In the genomic region with DNA sequence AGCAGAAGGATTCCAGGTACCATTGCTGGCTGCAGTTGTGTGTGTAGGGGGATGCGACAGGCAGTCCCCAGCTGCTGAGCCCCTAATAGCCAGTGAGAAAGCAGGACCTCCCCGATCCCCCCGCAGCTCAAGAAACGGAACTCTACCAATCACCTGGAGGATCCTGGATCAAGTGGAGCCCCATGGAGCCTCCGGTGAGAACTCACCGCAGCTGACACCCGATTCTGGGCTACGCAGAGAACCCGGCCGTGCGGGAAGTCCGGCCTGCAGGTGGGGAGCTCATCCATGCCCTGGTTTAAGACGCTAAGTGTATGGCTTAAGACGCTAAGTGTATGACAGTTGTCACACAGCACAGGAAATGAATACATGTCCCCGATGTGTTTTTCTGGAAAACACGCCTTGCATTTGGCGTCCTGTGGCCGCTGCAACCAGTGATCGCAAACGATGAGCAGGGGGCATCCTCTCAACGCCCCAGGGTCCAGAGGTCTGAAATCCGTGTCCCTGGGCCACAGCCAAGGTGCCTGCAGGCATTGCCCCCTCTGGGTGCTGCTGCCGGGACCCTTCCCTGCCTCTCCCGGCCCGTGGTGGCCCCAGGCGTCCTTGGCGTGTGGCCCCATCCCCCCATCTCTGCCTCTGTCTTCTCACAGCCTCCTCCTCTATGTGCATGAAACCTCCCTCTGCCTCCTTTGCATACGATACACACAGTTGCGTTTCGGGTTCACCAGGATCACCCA, we compare ENCODE assay signal across 27 cellular contexts.
A peak's percentile ranks its signal among the peaks of the same experiment; 100 is the strongest.
DNase-seq lines count a peak whose midpoint lies in the region; ATAC-seq, FAIRE-seq and TF ChIP-seq lines count a peak whose summit lies in the region.
"Had no signal": no experiment of that assay in that cellular context is flagged by ENCODE, and none has a peak within 500 bp of the region (broad histone marks: within the 10 kb centered on the region; RNA-seq: fewer than 3 reads in every experiment).

No MANE protein-coding gene starts in this region.

- H4K20me1 ChIP-seq in neural progenitor cell (ENCODE audit: low read depth), result no peaks in the 10 kb centered on the region

- DNase-seq in right cardiac atrium (peak in 2 of 3 donors; percentile 33 to 34), heart left ventricle (no peak), kidney (peak; percentile 53), neural progenitor cell (ENCODE audit: low spot score) (no peak), spleen (peak; percentile 42), ureter (ENCODE audit: low spot score) (no peak), RPMI8226 (no peak), HT-29 (ENCODE audit: low spot score) (no peak)
- DNase-seq: ACHN; BE2C; C1 segment of cervical spinal cord; CD4-positive, CD25-positive, alpha-beta regulatory T cell; CD8-positive, alpha-beta memory T cell; COR-L47; DMS 273 treated with DMSO at 0.1 percent for 48 hours; DMS53; DND-41; EL; GM23248; H7; HFFc6 had no signal

- H3K4me1 ChIP-seq in right cardiac atrium (ENCODE audit: control insufficient read depth, insufficient read depth, low read length) (no peaks in the 10 kb centered on the region), heart left ventricle (no peaks in the 10 kb centered on the region), kidney (ENCODE audit: control insufficient read depth in 1 of 2, insufficient read depth in 1 of 2, low read depth in 1 of 2, low read length in 2 of 2) (no peaks in the 10 kb centered on the region), neural progenitor cell (peaks cover 4% of the 10 kb centered on the region), spleen (no peaks in the 10 kb centered on the region)

- peak overlapping the region; percentile 57 for H3K4me3 Mint-ChIP-seq in neural progenitor cell
- H3K4me3 Mint-ChIP-seq: CD4-positive, CD25-positive, alpha-beta regulatory T cell; CD8-positive, alpha-beta memory T cell; HFFc6; IgD-negative memory B cell had no signal

- TF ChIP-seq CTCF in heart left ventricle (IDR thresholded peaks at IDR 0.05) (no peak), kidney (IDR thresholded peaks at IDR 0.05; ENCODE audit: borderline replicate concordance, extremely low read depth, insufficient read depth) (no peak), neural progenitor cell (IDR thresholded peaks at IDR 0.05) (no peak), spleen (IDR thresholded peaks at IDR 0.05 in 8 of 11, conservative IDR thresholded peaks at IDR 0.05 in 3 of 11) (no peak)

- TF ChIP-seq POLR2A in heart left ventricle (IDR thresholded peaks at IDR 0.05), result no peak
- TF ChIP-seq POLR2A in spleen (IDR thresholded peaks at IDR 0.05), result no peak

- H3F3A ChIP-seq in neural progenitor cell (ENCODE audit: low read depth), result no peaks in the 10 kb centered on the region

- H2AFZ ChIP-seq in neural progenitor cell (replicated peaks), result no peak overlapping the region
- H2AFZ ChIP-seq: GM23248 had no signal

- peaks cover 27% of the 10 kb centered on the region for H3K27me3 Mint-ChIP-seq in neural progenitor cell (ENCODE audit: insufficient read depth, low read depth)
- H3K27me3 Mint-ChIP-seq: CD4-positive, CD25-positive, alpha-beta regulatory T cell had no signal

- H3K4me3 ChIP-seq in right cardiac atrium (ENCODE audit: low read length) (no peak overlapping the region), heart left ventricle (no peak overlapping the region), kidney (ENCODE audit: low read length in 2 of 2) (no peak overlapping the region), neural progenitor cell (no peak overlapping the region), spleen (no peak overlapping the region)
- H3K4me3 ChIP-seq: GM23248 had no signal

- no peaks in the 10 kb centered on the region for H3K36me3 Mint-ChIP-seq in neural progenitor cell
- H3K36me3 Mint-ChIP-seq: CD4-positive, CD25-positive, alpha-beta regulatory T cell; CD8-positive, alpha-beta memory T cell had no signal

- intact Hi-C loops in right cardiac atrium (cut with DNase I), result no loop called here
- intact Hi-C loops in heart left ventricle (cut with DNase I), result no loop called here
- intact Hi-C loops in kidney (cut with DNase I), result no loop called here
- intact Hi-C loops in spleen (cut with DNase I; ENCODE audit: low total_unique reads), result no loop called here

- peak overlapping the region; percentile 66 for H3K27ac Mint-ChIP-seq in neural progenitor cell
- H3K27ac Mint-ChIP-seq: CD4-positive, CD25-positive, alpha-beta regulatory T cell; CD8-positive, alpha-beta memory T cell; HFFc6 had no signal

- H3K27me3 ChIP-seq in right cardiac atrium (ENCODE audit: control insufficient read depth, insufficient read depth) (no peaks in the 10 kb centered on the region), heart left ventricle (peaks cover 0 to 18% (median 0%) of the 10 kb centered on the region in 9 donors), neural progenitor cell (no peaks in the 10 kb centered on the region), spleen (replicated peaks in 1 of 7) (peaks cover 0 to 37% (median 0%) of the 10 kb centered on the region in 7 donors)
- H3K27me3 ChIP-seq: BE2C had no signal

- WGBS in right cardiac atrium, result 91% methylated on average over 30 of the region's 30 CpGs
- 89 to 93% (median 90%) methylated on average over 23 to 30 of the region's 30 CpGs for WGBS in heart left ventricle, 4 donors
- WGBS in spleen, 5 donors, result 84 to 90% (median 87%) methylated on average over 25 to 30 of the region's 30 CpGs

- H3K4me2 ChIP-seq in neural progenitor cell, result no peak overlapping the region

- FAIRE-seq in kidney (lab: Jason Lieb, UNC), result no peak
- FAIRE-seq: A204.1, GM12891, HTR-8/SVneo had no signal

- H3K4me1 Mint-ChIP-seq in neural progenitor cell, result peaks cover 7% of the 10 kb centered on the region
- H3K4me1 Mint-ChIP-seq: CD4-positive, CD25-positive, alpha-beta regulatory T cell; CD8-positive, alpha-beta memory T cell; IgD-negative memory B cell had no signal

- H3K9ac ChIP-seq in kidney (ENCODE audit: low read length in 2 of 2) (no peak overlapping the region), neural progenitor cell (no peak overlapping the region)
- H3K9ac ChIP-seq: GM23248 had no signal

- H3K36me3 ChIP-seq in heart left ventricle (no peaks in the 10 kb centered on the region), kidney (ENCODE audit: control insufficient read depth in 1 of 2, insufficient read depth in 2 of 2, low read length in 2 of 2) (no peaks in the 10 kb centered on the region), neural progenitor cell (no peaks in the 10 kb centered on the region), spleen (no peaks in the 10 kb centered on the region)
- H3K36me3 ChIP-seq: BE2C had no signal

- no peaks in the 10 kb centered on the region for H3K9me3 ChIP-seq in right cardiac atrium (ENCODE audit: control insufficient read depth, low read length)
- no peaks in the 10 kb centered on the region for H3K9me3 ChIP-seq in heart left ventricle
- H3K9me3 ChIP-seq in kidney (ENCODE audit: control insufficient read depth in 1 of 2, low read length in 2 of 2), result no peaks in the 10 kb centered on the region
- H3K9me3 ChIP-seq in neural progenitor cell (ENCODE audit: low read depth), result no peaks in the 10 kb centered on the region
- H3K9me3 ChIP-seq in spleen, result no peaks in the 10 kb centered on the region
- H3K9me3 ChIP-seq: BE2C had no signal

- ATAC-seq in right cardiac atrium (no peak), heart left ventricle (no peak)
- ATAC-seq: HCT116 had no signal

- H3K9me3 Mint-ChIP-seq in neural progenitor cell, result no peaks in the 10 kb centered on the region
- H3K9me3 Mint-ChIP-seq: CD8-positive, alpha-beta memory T cell; IgD-negative memory B cell had no signal

- H3K79me2 ChIP-seq in neural progenitor cell (ENCODE audit: low read depth), result no peaks in the 10 kb centered on the region

- H3K27ac ChIP-seq in right cardiac atrium (ENCODE audit: low read length) (no peak overlapping the region), heart left ventricle (no peak overlapping the region), kidney (ENCODE audit: low read depth in 2 of 2, low read length in 2 of 2) (no peak overlapping the region), neural progenitor cell (no peak overlapping the region), spleen (no peak overlapping the region)
- H3K27ac ChIP-seq: GM23248, HL-60 had no signal

Comparison
In these comparisons a context has a peak if more than half of its experiments do, and no peak if none do; other contexts are left out.
1. DNase-seq: peak in right cardiac atrium (2 of 3), kidney (single experiment) and spleen (single experiment); none in heart left ventricle (0 of 5), neural progenitor cell (single experiment), ureter (single experiment), RPMI8226 (single experiment) and HT-29 (single experiment).